In the genomic region with DNA sequence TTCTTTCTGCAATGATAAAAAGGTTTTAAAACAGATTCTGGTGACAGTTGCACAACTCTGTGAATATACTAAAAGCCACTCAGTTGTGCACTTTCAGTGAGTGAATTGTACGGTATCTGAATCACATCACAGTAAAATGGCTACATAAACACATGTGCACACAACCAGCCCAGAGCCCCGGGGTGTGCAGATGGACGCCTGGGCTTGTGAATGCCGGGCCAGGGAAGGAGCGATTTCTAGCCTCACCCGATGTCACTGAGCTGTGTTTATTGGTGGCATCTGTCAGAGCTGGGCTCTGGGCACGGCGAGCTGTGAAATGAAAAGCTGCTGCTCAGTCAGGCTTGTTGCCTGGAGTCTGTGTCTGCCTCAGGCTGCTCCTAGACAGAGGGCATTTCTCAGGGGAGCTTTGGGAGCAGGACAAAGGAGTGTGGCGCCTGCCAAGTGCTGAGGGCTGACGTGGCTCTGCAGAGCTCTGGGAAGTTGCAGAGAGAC, we compare ENCODE assay signal across 2 cellular contexts.
TF ChIP-seq lines count a peak whose summit lies in the region.

No MANE protein-coding gene starts in this region.

TF ChIP-seq in A549, 52 proteins besides CTCF, POLR2A, EP300 and RAD21:
- TF ChIP-seq SREBF2 (IDR thresholded peaks at IDR 0.05) (no peak), MAX (IDR thresholded peaks at IDR 0.05) (no peak), HOXB5 (CRISPR knock-in tag; IDR thresholded peaks at IDR 0.05) (no peak), PHF8 (IDR thresholded peaks at IDR 0.05; ENCODE audit: borderline replicate concordance, low read depth) (no peak), ZNF302 (CRISPR knock-in tag; IDR thresholded peaks at IDR 0.05) (no peak), FOXS1 (CRISPR knock-in tag; IDR thresholded peaks at IDR 0.05) (no peak), CBX2 (IDR thresholded peaks at IDR 0.05; ENCODE audit: borderline replicate concordance, low read depth) (no peak), POLR2AphosphoS2 (conservative IDR thresholded peaks at IDR 0.05; ENCODE audit: low read length) (no peak), PBX3 (IDR thresholded peaks at IDR 0.05) (no peak), HOXA7 (CRISPR knock-in tag; IDR thresholded peaks at IDR 0.05) (no peak), TP53 (CRISPR knock-in tag; IDR thresholded peaks at IDR 0.05) (no peak), KDM1A (IDR thresholded peaks at IDR 0.05; ENCODE audit: low read depth) (no peak), ESRRA (IDR thresholded peaks at IDR 0.05; ENCODE audit: borderline replicate concordance, low read length) (no peak), RNF2 (IDR thresholded peaks at IDR 0.05; ENCODE audit: borderline replicate concordance, low read depth) (no peak)

TF ChIP-seq in H1, 55 proteins besides CTCF, POLR2A, EP300 and RAD21:
- TF ChIP-seq RFX5 (IDR thresholded peaks at IDR 0.05; ENCODE audit: borderline replicate concordance, low read depth, low read length), result no peak
- no peak for TF ChIP-seq SUZ12 (IDR thresholded peaks at IDR 0.05; ENCODE audit: low read length)
- no peak for TF ChIP-seq CBX8 (IDR thresholded peaks at IDR 0.05; ENCODE audit: borderline replicate concordance, low read depth, low read length)
- no peak for TF ChIP-seq NRF1 (IDR thresholded peaks at IDR 0.05; ENCODE audit: low read depth, low read length)
